Comparison of ENCODE assay signal across 27 cellular contexts in genomic region chr1:94627771-94628170, GRCh38.
"Had no signal": no experiment of that assay in that cellular context is flagged by ENCODE, and none has a peak within 500 bp of the region (broad histone marks: within the 10 kb centered on the region; RNA-seq: fewer than 3 reads in every experiment).

No MANE protein-coding gene starts in this region.

- H3K36me3 ChIP-seq: pancreas, spleen, stomach, tibial artery, transverse colon, upper lobe of left lung, vagina had no signal

- H3K27me3 Mint-ChIP-seq: progenitor cell of endocrine pancreas had no signal

- H3K4me3 ChIP-seq: pancreas, psoas muscle, skin epidermis, smooth muscle cell, spleen, stomach, tibial artery, transverse colon, upper lobe of left lung, vagina had no signal

- H3K4me1 Mint-ChIP-seq: naive B cell; naive thymus-derived CD8-positive, alpha-beta T cell; stimulated activated memory B cell treated with anti-CD40 and anti-IgM and Interleukin-4, amounts not matched to agents 10 μg/mL and 1 μg/mL and 100 μg/mL, for 72 hours had no signal

- ATAC-seq: naive thymus-derived CD8-positive, alpha-beta T cell; natural killer cell treated with Interleukin-12 subunit alpha and Interleukin-12 subunit beta and Interleukin-15 and Interleukin-18, amount 100 ng/mL, for 72 hours; pancreas; psoas muscle; sciatic nerve had no signal

- H3K4me2 ChIP-seq: smooth muscle cell had no signal

- H3K27ac ChIP-seq: pancreas, psoas muscle, skin epidermis, spleen, stomach, tibial artery, transverse colon, upper lobe of left lung, vagina had no signal

- H3K9me3 Mint-ChIP-seq: naive B cell; natural killer cell treated with Interleukin-12 subunit alpha and Interleukin-12 subunit beta and Interleukin-15 and Interleukin-18, amount 100 ng/mL, for 72 hours; nephron progenitor cell; stimulated activated memory B cell treated with anti-CD40 and anti-IgM and Interleukin-4, amounts not matched to agents 10 μg/mL and 1 μg/mL and 100 μg/mL, for 72 hours had no signal

- H3K27me3 ChIP-seq: pancreas, stomach, tibial artery, transverse colon, upper lobe of left lung, vagina had no signal

- H3K4me3 Mint-ChIP-seq: naive B cell; naive thymus-derived CD8-positive, alpha-beta T cell; natural killer cell treated with Interleukin-12 subunit alpha and Interleukin-12 subunit beta and Interleukin-15 and Interleukin-18, amount 100 ng/mL, for 72 hours; nephron progenitor cell; neural crest cell; stimulated activated memory B cell treated with anti-CD40 and anti-IgM and Interleukin-4, amounts not matched to agents 10 μg/mL and 1 μg/mL and 100 μg/mL, for 72 hours had no signal

- H3K27ac Mint-ChIP-seq: naive B cell; naive thymus-derived CD8-positive, alpha-beta T cell; natural killer cell treated with Interleukin-12 subunit alpha and Interleukin-12 subunit beta and Interleukin-15 and Interleukin-18, amount 100 ng/mL, for 72 hours; nephron progenitor cell; progenitor cell of endocrine pancreas; stimulated activated memory B cell treated with anti-CD40 and anti-IgM and Interleukin-4, amounts not matched to agents 10 μg/mL and 1 μg/mL and 100 μg/mL, for 72 hours had no signal

- H3K4me1 ChIP-seq: psoas muscle, spleen, tibial artery, transverse colon, vagina had no signal

- DNase-seq: naive B cell; naive thymus-derived CD8-positive, alpha-beta T cell; nephron progenitor cell; occipital lobe; pancreas; posterior cingulate gyrus; psoas muscle; right cardiac atrium; spleen; stimulated activated CD4-positive, alpha-beta T cell treated with anti-CD3 and anti-CD28 coated beads, Interleukin-12 subunit alpha, Interleukin-12 subunit beta, amount 100 ng/mL, for 4 hours; stimulated activated CD4-positive, alpha-beta T cell treated with anti-CD3 and anti-CD28 coated beads, Interleukin-1b, Interleukin-23, amount 100 ng/mL, for 48 hours; stimulated activated CD4-positive, alpha-beta T cell treated with anti-CD3 and anti-CD28 coated beads, Interleukin-4, amount 100 ng/mL, for 1 hour; stimulated activated CD4-positive, alpha-beta T cell treated with anti-CD3 and anti-CD28 coated beads, Interleukin-4, amount 100 ng/mL, for 4 hours; stimulated activated CD8-positive, alpha-beta memory T cell treated with anti-CD3 and anti-CD28 coated beads, Interleukin-4, amount 100 ng/mL, for 48 hours; stimulated activated naive CD4-positive, alpha-beta T cell treated with Interleukin-2 at 50 U/mL for 16 hours; stomach; tibial artery; transverse colon; upper lobe of left lung had no signal

- H3K9me3 ChIP-seq: pancreas, psoas muscle, stomach, tibial artery, transverse colon, upper lobe of left lung, vagina had no signal

- H3K36me3 Mint-ChIP-seq: naive B cell; naive thymus-derived CD8-positive, alpha-beta T cell; natural killer cell treated with Interleukin-12 subunit alpha and Interleukin-12 subunit beta and Interleukin-15 and Interleukin-18, amount 100 ng/mL, for 72 hours; stimulated activated memory B cell treated with anti-CD40 and anti-IgM and Interleukin-4, amounts not matched to agents 10 μg/mL and 1 μg/mL and 100 μg/mL, for 72 hours had no signal
